12 cellular contexts compared by ENCODE assay signal in the genomic region with DNA sequence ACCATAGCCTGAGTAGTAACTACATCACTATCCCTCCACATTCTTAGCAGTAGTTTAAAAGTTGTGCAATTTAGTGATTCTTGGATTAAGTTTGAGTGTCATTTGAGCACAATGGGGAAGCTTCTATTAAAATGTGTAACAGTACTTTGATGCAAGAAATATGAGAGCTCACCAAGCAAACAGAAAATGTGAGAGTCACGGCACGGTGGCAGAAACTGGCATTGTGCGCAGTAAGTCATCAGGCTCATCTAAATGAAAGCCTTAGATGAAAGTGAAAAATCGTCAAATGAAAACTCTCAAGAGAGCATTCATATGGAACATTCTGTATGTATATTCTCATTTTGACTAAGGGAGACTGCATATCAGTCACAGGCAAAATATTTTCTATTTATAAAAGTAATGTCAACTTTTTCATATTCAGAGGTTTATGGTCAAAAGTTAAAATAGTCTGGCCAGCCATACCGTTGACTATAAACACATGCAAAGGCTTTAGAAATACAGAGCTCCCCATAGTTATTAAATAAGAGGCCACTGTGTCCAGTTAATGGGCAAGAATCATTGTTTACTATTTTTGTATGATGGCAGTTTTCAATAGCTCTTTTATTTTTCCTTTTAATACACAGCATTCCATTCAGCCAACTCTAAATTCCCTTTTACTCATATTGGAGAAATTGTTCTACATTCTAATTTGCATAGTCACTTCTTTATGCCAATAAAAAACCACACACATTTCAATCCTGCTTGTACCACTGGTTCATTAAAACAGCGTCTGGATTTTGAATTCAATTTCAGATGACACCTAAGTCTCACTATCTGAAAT.
DNase-seq lines count a peak whose midpoint lies in the region; ATAC-seq and TF ChIP-seq lines count a peak whose summit lies in the region.
"Had no signal": no experiment of that assay in that cellular context is flagged by ENCODE, and none has a peak within 500 bp of the region (broad histone marks: within the 10 kb centered on the region; RNA-seq: fewer than 3 reads in every experiment).

No MANE protein-coding gene starts in this region.

- H3F3A ChIP-seq in smooth muscle cell (ENCODE audit: low read depth): no peaks in the 10 kb centered on the region

- H4K20me1 ChIP-seq in smooth muscle cell (ENCODE audit: low read depth): no peaks in the 10 kb centered on the region

- H3K4me1 ChIP-seq in smooth muscle cell (ENCODE audit: low read depth): no peaks in the 10 kb centered on the region

- no peak overlapping the region for H2AFZ ChIP-seq in smooth muscle cell (ENCODE audit: low read depth)

- H3K9me3 ChIP-seq in smooth muscle cell (replicated peaks; ENCODE audit: low read depth): no peaks in the 10 kb centered on the region

- 95% methylated on average over 6 of the region's 6 CpGs for WGBS in smooth muscle cell (ENCODE audit: low lambda C conversion rate)

- TF ChIP-seq CTCF in smooth muscle cell (IDR thresholded peaks at IDR 0.05; ENCODE audit: borderline replicate concordance, insufficient read depth, poor library complexity, severe bottlenecking): no peak

- H3K36me3 ChIP-seq in smooth muscle cell (ENCODE audit: low read depth): no peaks in the 10 kb centered on the region

- H3K4me2 ChIP-seq in smooth muscle cell: no peak overlapping the region

- no peak overlapping the region for H3K4me3 ChIP-seq in smooth muscle cell

- no peak overlapping the region for H3K27ac ChIP-seq in smooth muscle cell (ENCODE audit: low read depth)

- no peaks in the 10 kb centered on the region for H3K27me3 ChIP-seq in smooth muscle cell (ENCODE audit: low read depth)

- no peak overlapping the region for H3K9ac ChIP-seq in smooth muscle cell (ENCODE audit: low read depth)

- ATAC-seq in GM18868 (IDR thresholded peaks at IDR 0.05; ENCODE audit: unreplicated experiment) (peak; percentile 97), HG02610 (IDR thresholded peaks at IDR 0.05; ENCODE audit: unreplicated experiment) (peak; percentile 95), HG03460 (IDR thresholded peaks at IDR 0.05; ENCODE audit: unreplicated experiment) (peak; percentile 87)
- ATAC-seq: SK-N-SH treated with all-trans-retinoic acid at 6 μM for 48 hours had no signal

- peak; percentile 50 for DNase-seq in iris pigment epithelial cell (ENCODE audit: low read depth)
- DNase-seq in smooth muscle cell (lab: John Stamatoyannopoulos, UW; ENCODE audit: unreplicated experiment): no peak
- no peak for DNase-seq in activated CD4-positive, alpha-beta T cell treated with anti-CD3 and anti-CD28 coated beads for 4 hours
- DNase-seq in kidney glomerular epithelial cell (lab: John Stamatoyannopoulos, UW): no peak
- no peak for DNase-seq in SHP77 (lab: John Stamatoyannopoulos, UW)
- DNase-seq: CD8-positive, alpha-beta memory T cell; NCI-H446 treated with DMSO at 0.1 percent for 48 hours; occipital lobe had no signal

- H3K79me2 ChIP-seq in smooth muscle cell (ENCODE audit: low read depth): no peaks in the 10 kb centered on the region
